In the genomic region with DNA sequence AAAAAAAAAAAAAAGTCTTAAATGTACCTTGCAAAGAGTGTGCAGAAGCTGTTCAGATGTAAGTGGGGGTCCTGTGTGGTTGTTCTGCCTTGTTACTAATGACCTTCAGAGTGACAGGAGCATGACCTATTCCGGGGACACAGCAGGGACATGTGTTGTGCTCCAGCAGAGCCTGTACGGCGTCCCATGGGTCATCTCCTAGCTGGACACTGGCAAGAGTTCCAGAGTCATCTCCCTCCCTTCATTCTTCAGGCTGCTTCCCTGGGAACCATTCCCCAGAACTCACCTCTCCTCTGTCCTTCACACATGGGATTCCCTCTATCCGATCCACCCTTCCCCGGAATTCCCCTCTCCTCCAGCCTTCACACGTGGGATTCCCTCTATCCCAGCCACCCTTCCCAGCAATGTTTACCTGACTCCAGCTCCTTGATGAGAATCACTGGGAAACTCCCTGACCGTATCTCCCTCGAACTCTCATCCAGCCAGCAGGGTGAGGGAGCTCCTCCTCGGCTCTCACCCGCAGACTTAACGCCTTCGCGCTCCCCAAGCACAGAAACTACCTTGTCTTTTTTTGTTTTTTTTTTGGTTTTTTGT, we compare ENCODE assay signal across 20 cellular contexts.
DNase-seq lines count a peak whose midpoint lies in the region; ATAC-seq, FAIRE-seq and TF ChIP-seq lines count a peak whose summit lies in the region.
"Had no signal": no experiment of that assay in that cellular context is flagged by ENCODE, and none has a peak within 500 bp of the region (broad histone marks: within the 10 kb centered on the region; RNA-seq: fewer than 3 reads in every experiment).

No MANE protein-coding gene starts in this region.

- H2BK20ac ChIP-seq in H9 (ENCODE audit: low read depth, low read length, poor library complexity, severe bottlenecking), result no peak overlapping the region

- H3K4me3 ChIP-seq in esophagus squamous epithelium, result no peak overlapping the region
- H3K4me3 ChIP-seq in stomach smooth muscle (ENCODE audit: low read length in 2 of 2), result peak overlapping the region in 1 of 2 donors; percentile 22
- H3K4me3 ChIP-seq: pancreas, skin epidermis had no signal

- H2AK5ac ChIP-seq in H9 (ENCODE audit: insufficient read length, low read length), result no peak overlapping the region

- no peak overlapping the region for H3T11ph ChIP-seq in H9 (ENCODE audit: low read length)

- H3K4ac ChIP-seq in H9 (ENCODE audit: low read depth, low read length), result no peak overlapping the region

- intact Hi-C loops in esophagus squamous epithelium (cut with DNase I), result no loop called here

- no peak overlapping the region for H2BK12ac ChIP-seq in H9 (ENCODE audit: insufficient read length, low read depth, low read length)

- H3K4me3 Mint-ChIP-seq in H9 (no peak overlapping the region), neural crest cell (no peak overlapping the region)
- H3K4me3 Mint-ChIP-seq: activated CD4-positive, alpha-beta memory T cell treated with anti-CD3 and anti-CD28 coated beads for 36 hours had no signal

- no peak overlapping the region; the same call in 1 of the 2 replicates for H2BK15ac ChIP-seq in H9 (ENCODE audit: low read depth, low read length)

- H3K14ac ChIP-seq in H9 (ENCODE audit: insufficient read depth, low read length), result no peak overlapping the region

- no peak for DNase-seq in H9
- DNase-seq in esophagus squamous epithelium (lab: John Stamatoyannopoulos, UW), result no peak
- DNase-seq in neural crest cell (ENCODE audit: low read depth, low spot score), result no peak
- no peak for DNase-seq in frontal cortex (ENCODE audit: low spot score in 2 of 2)
- no peak for DNase-seq in DMS79 (lab: John Stamatoyannopoulos, UW)
- DNase-seq in islet precursor cell, result no peak
- DNase-seq: activated CD4-positive, alpha-beta memory T cell treated with anti-CD3 and anti-CD28 coated beads for 36 hours; activated naive CD4-positive, alpha-beta T cell treated with Interleukin-2 at 50 U/mL for 16 hours; activated T-cell treated with anti-CD3 and anti-CD28 coated beads, Interleukin-2, amount 50 U/mL, for 1 hour; amygdala; EL; foreskin melanocyte; NCI-H1436; NCI-H774; pancreas; stimulated activated CD4-positive, alpha-beta T cell treated with anti-CD3 and anti-CD28 coated beads, Interleukin-2, amount 100 ng/mL, for 48 hours; T-helper 2 cell had no signal

- no peak overlapping the region for H2BK5ac ChIP-seq in H9 (ENCODE audit: insufficient read length, low read length)

- H3K36me3 ChIP-seq in esophagus squamous epithelium, result peaks cover 0 to 9% (median 0%) of the 10 kb centered on the region in 3 donors
- H3K36me3 ChIP-seq in stomach smooth muscle (ENCODE audit: control insufficient read depth in 2 of 2, insufficient read depth in 2 of 2, low read length in 2 of 2), result peaks cover 0 to 4% of the 10 kb centered on the region in 2 donors
- H3K36me3 ChIP-seq: pancreas had no signal

- TF ChIP-seq POLR2A in esophagus squamous epithelium (IDR thresholded peaks at IDR 0.05), result no peak

- no peak for FAIRE-seq in frontal cortex (lab: Jason Lieb, UNC)
- FAIRE-seq: pancreas had no signal

- no peak overlapping the region for H4K5ac ChIP-seq in H9 (ENCODE audit: insufficient read length, low read depth, low read length)

- peak overlapping the region; percentile 42 to 82 (median 57); a peak in 4 of 7 replicates for H3K27ac Mint-ChIP-seq in H9
- peak overlapping the region; percentile 14 for H3K27ac Mint-ChIP-seq in neural crest cell (ENCODE audit: unreplicated experiment)
- H3K27ac Mint-ChIP-seq: activated CD4-positive, alpha-beta memory T cell treated with anti-CD3 and anti-CD28 coated beads for 36 hours had no signal

- WGBS in H9 (ENCODE audit: extremely low coverage, insufficient read length, low lambda C conversion rate), result no CpG with 5 or more reads among the region's 13 CpGs
- WGBS in esophagus squamous epithelium, 2 donors, result 69% methylated on average over 9 to 13 of the region's 13 CpGs

- no peak overlapping the region for H2BK120ac ChIP-seq in H9 (ENCODE audit: low read depth, low read length, poor library complexity, severe bottlenecking)

- H2AFZ ChIP-seq in H9 (ENCODE audit: low read length), result no peak overlapping the region

- H3K79me1 ChIP-seq in H9 (ENCODE audit: insufficient read depth, low read depth, low read length, poor library complexity, severe bottlenecking), result peaks cover 3% of the 10 kb centered on the region

- no peak overlapping the region for H3K23ac ChIP-seq in H9 (ENCODE audit: insufficient read length, low read depth, low read length)

- no peak overlapping the region for H3K18ac ChIP-seq in H9 (ENCODE audit: insufficient read length, low read depth, low read length)

- H3K9ac ChIP-seq in H9 (ENCODE audit: extremely low read depth, insufficient read length, low read length), result no peak overlapping the region
- no peak overlapping the region for H3K9ac ChIP-seq in stomach smooth muscle (ENCODE audit: low read length in 2 of 2)

- H3K27me3 ChIP-seq in H9 (ENCODE audit: insufficient read depth, low read length), result no peaks in the 10 kb centered on the region
- H3K27me3 ChIP-seq in esophagus squamous epithelium, result no peaks in the 10 kb centered on the region
- H3K27me3 ChIP-seq in stomach smooth muscle (ENCODE audit: control insufficient read depth in 1 of 2, insufficient read depth in 2 of 2, low read length in 2 of 2), result no peaks in the 10 kb centered on the region
- H3K27me3 ChIP-seq: pancreas had no signal

- H3K27me3 Mint-ChIP-seq in H9 (ENCODE audit: low read depth) (no peaks in the 10 kb centered on the region), neural crest cell (ENCODE audit: low read depth) (no peaks in the 10 kb centered on the region)

- H3K4me1 Mint-ChIP-seq in H9 (peaks cover 4 to 9% of the 10 kb centered on the region in 2 experiments; a peak in 3 of 4 replicates), neural crest cell (peaks cover 27% of the 10 kb centered on the region)

- H3K9me3 ChIP-seq in H9 (ENCODE audit: control insufficient read depth, low read depth, low read length) (no peaks in the 10 kb centered on the region), esophagus squamous epithelium (no peaks in the 10 kb centered on the region), stomach smooth muscle (ENCODE audit: control insufficient read depth in 2 of 2, low read length in 2 of 2) (no peaks in the 10 kb centered on the region)
- H3K9me3 ChIP-seq: pancreas had no signal

- H3K23me2 ChIP-seq in H9 (ENCODE audit: insufficient read length, low read depth, low read length, poor library complexity, severe bottlenecking), result peaks cover 3% of the 10 kb centered on the region

- H3K79me2 ChIP-seq in H9 (ENCODE audit: insufficient read depth, low read length), result peaks cover 5% of the 10 kb centered on the region; the same call in 1 of the 2 replicates

- no peak overlapping the region for H4K8ac ChIP-seq in H9 (replicated peaks; ENCODE audit: insufficient read length, low read depth, low read length)

- no peak overlapping the region for H3K27ac ChIP-seq in H9 (ENCODE audit: insufficient read length, low read depth, low read length)
- peak overlapping the region; percentile 72 to 93 (median 90) for H3K27ac ChIP-seq in esophagus squamous epithelium
- H3K27ac ChIP-seq in stomach smooth muscle (ENCODE audit: low read length), result peak overlapping the region; percentile 89

- TF ChIP-seq CTCF in H9 (conservative IDR thresholded peaks at IDR 0.05) (no peak), esophagus squamous epithelium (IDR thresholded peaks at IDR 0.05) (no peak), neural crest cell (conservative IDR thresholded peaks at IDR 0.05) (no peak)

- H3K56ac ChIP-seq in H9 (ENCODE audit: insufficient read length, low read depth, low read length), result no peak overlapping the region

- no peak overlapping the region for H3K4me2 ChIP-seq in H9 (ENCODE audit: insufficient read depth, insufficient read length, low read length)

- no peak for ATAC-seq in GM18867 (IDR thresholded peaks at IDR 0.05; ENCODE audit: unreplicated experiment)

- H3K36me3 Mint-ChIP-seq in H9 (ENCODE audit: insufficient read depth in 1 of 3, low read depth in 3 of 3) (peaks cover 6 to 29% (median 27%) of the 10 kb centered on the region in 3 experiments; a peak in 6 of 7 replicates), neural crest cell (ENCODE audit: low read depth) (peaks cover 15% of the 10 kb centered on the region)
- H3K36me3 Mint-ChIP-seq: activated CD4-positive, alpha-beta memory T cell treated with anti-CD3 and anti-CD28 coated beads for 36 hours had no signal

- no peak overlapping the region for H4K91ac ChIP-seq in H9 (ENCODE audit: insufficient read length, low read depth, low read length)

- H3K9me3 Mint-ChIP-seq in H9 (peaks cover 0 to 2% of the 10 kb centered on the region in 2 experiments; a peak in 1 of 5 replicates), neural crest cell (peaks cover 4% of the 10 kb centered on the region)

- H3K4me1 ChIP-seq in H9 (ENCODE audit: insufficient read depth, low read length) (no peaks in the 10 kb centered on the region), esophagus squamous epithelium (peaks cover 15 to 73% (median 55%) of the 10 kb centered on the region in 3 donors), stomach smooth muscle (ENCODE audit: control insufficient read depth, insufficient read depth, low read length) (peaks cover 60% of the 10 kb centered on the region)
- H3K4me1 ChIP-seq: pancreas had no signal

- no peaks in the 10 kb centered on the region for H4K20me1 ChIP-seq in H9 (ENCODE audit: control insufficient read depth, insufficient read depth, insufficient read length)
